In the genomic region with DNA sequence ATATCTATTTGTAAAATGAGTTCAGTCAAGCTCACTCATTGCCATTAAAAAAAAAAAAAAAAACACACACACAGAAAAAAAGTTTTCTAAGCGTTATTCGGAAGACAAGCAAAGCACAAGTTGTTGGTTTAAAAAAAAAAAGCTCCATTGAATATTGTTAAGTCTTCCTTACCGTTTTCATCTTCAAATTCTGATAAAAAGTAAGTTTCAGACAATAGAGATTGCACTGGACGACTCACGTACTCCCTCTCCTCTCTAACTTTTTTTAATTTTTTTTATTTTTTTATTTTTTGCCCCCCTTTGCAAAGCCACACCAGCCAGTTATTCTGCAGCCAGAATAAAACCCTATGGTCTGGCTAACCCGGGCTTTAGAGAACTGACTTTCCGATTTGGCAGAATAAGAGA, we compare ENCODE assay signal across 8 cellular contexts. TPM values are rescaled to one million over a fixed set of nuclear protein-coding genes. Genes with fewer than 3 reads are reported as not detected.
DNase-seq lines count a peak whose midpoint lies in the region; ATAC-seq and TF ChIP-seq lines count a peak whose summit lies in the region.

No MANE protein-coding gene starts in this region.

- H3K79me2 ChIP-seq in OCI-LY7 (ENCODE audit: insufficient read depth, low read depth, low read length), result peaks cover 22% of the 10 kb centered on the region; the same call in 1 of the 2 replicates

- H4K20me1 ChIP-seq in OCI-LY7 (ENCODE audit: insufficient read depth, low read length), result no peaks in the 10 kb centered on the region

- H3K9me2 ChIP-seq in OCI-LY7 (ENCODE audit: insufficient read depth, low read length), result no peaks in the 10 kb centered on the region

- peak; percentile 29 for ATAC-seq in GM21528 (IDR thresholded peaks at IDR 0.05; ENCODE audit: low FRiP score, unreplicated experiment)
- ATAC-seq in sciatic nerve, result peak; percentile 1

- H3K9me3 ChIP-seq in BE2C, result no peaks in the 10 kb centered on the region
- H3K9me3 ChIP-seq in OCI-LY7 (ENCODE audit: low read length), result no peaks in the 10 kb centered on the region

- H3K4me1 ChIP-seq in BE2C (no peaks in the 10 kb centered on the region; the same call in 1 of the 2 replicates), OCI-LY7 (ENCODE audit: insufficient read depth, low read length, poor library complexity, severe bottlenecking) (peaks cover 36% of the 10 kb centered on the region)

- H3K27me3 ChIP-seq in BE2C, result no peaks in the 10 kb centered on the region

- peak overlapping the region; percentile 99 for H3K4me2 ChIP-seq in OCI-LY7 (ENCODE audit: low read length)

- intact Hi-C loops in OCI-LY7 (cut with micrococcal nuclease; ENCODE audit: unreplicated experiment), result loop anchor here (5.0 kb wide), 3 partner anchors 419 to 509 kb away; no protein-coding TSS in a partner anchor
- intact Hi-C loops in sciatic nerve (cut with DNase I), result loop anchor here (10.0 kb wide), 1 partner anchor 666 kb away; no protein-coding TSS in a partner anchor

- peak overlapping the region; percentile 72 for H3K27ac ChIP-seq in OCI-LY7 (ENCODE audit: low read depth, low read length, poor library complexity, severe bottlenecking)

- TF ChIP-seq CTCF in BE2C (IDR thresholded peaks at IDR 0.05; ENCODE audit: low read depth, low read length), result no peak
- no peak for TF ChIP-seq CTCF in OCI-LY7 (conservative IDR thresholded peaks at IDR 0.05; ENCODE audit: low read length)
- TF ChIP-seq CTCF in fibroblast of mammary gland (conservative IDR thresholded peaks at IDR 0.05; ENCODE audit: control insufficient read depth, insufficient read depth, low read depth, low read length), result no peak

- POLR2A ChIA-PET in OCI-LY7 (lab: Charles Lee), result interaction anchor here (0.6 to 2.4 kb wide), 30 partner anchors 8 to 1626 kb away, joined by 3 to 12 read pairs (median 4); a partner anchor contains a TSS

- H3K4me3 ChIP-seq in BE2C (ENCODE audit: low read depth, low read length) (peak overlapping the region; percentile 66), OCI-LY7 (ENCODE audit: low read depth, low read length, poor library complexity, severe bottlenecking) (peak overlapping the region; percentile 71), fibroblast of mammary gland (ENCODE audit: control insufficient read depth, low read depth, low read length) (peak overlapping the region; percentile 75)

- DNase-seq in BE2C, result no peak
- peak; percentile 34 for DNase-seq in OCI-LY7 (ENCODE audit: low spot score)
- DNase-seq in fibroblast of mammary gland (ENCODE audit: low read depth), result peak; percentile 25
- no peak for DNase-seq in sciatic nerve (ENCODE audit: low spot score)
- no peak for DNase-seq in COLO668 (lab: John Stamatoyannopoulos, UW; ENCODE audit: unreplicated experiment)
- no peak for DNase-seq in NCI-H1092 treated with DMSO at 0.1 percent for 48 hours (lab: John Stamatoyannopoulos, UW)
- DNase-seq in NCI-H510A (lab: John Stamatoyannopoulos, UW), result no peak

- CTCF ChIA-PET in OCI-LY7 (lab: Charles Lee; ENCODE audit: unreplicated experiment), result no interaction called here

- H3K36me3 ChIP-seq in BE2C, result no peaks in the 10 kb centered on the region
- H3K36me3 ChIP-seq in OCI-LY7 (ENCODE audit: insufficient read depth, low read length), result no peaks in the 10 kb centered on the region

- H2AFZ ChIP-seq in OCI-LY7 (ENCODE audit: low read length), result peak overlapping the region; percentile 82

- TSS peak; percentile 45 for BruUV-seq in OCI-LY7 (replicated peaks; lab: Mats Ljungman, UMichigan)

RNA-seq across cellular contexts. Expression of a gene that starts 0.5 kb away (rescaled TPM):
- polyA plus RNA-seq in BE2C (2012; ENCODE audit: insufficient read depth, insufficient read length, low read depth), result not detected
- 18.1 and 23.0 TPM in 2 replicates for total RNA-seq in OCI-LY7 (2014; rRNA removed; shearing (Covaris generic))
- total RNA-seq in OCI-LY7 (2022), result 13.9 and 14.3 TPM in 2 replicates
- total RNA-seq in sciatic nerve, result 3.8 TPM

Comparison
In these comparisons a context has a peak if more than half of its experiments do, and no peak if none do; other contexts are left out.
1. DNase-seq: peak in OCI-LY7 (single experiment) and fibroblast of mammary gland (single experiment); none in BE2C (single experiment), sciatic nerve (single experiment), COLO668 (single experiment), NCI-H1092 treated with DMSO at 0.1 percent for 48 hours (single experiment) and NCI-H510A (single experiment).
2. Peak in every context shown above with its lines, with median percentiles within 50 percentile points of each other: H3K4me3 ChIP-seq.